Comparison of ENCODE assay signal across 16 cellular contexts in the genomic region with DNA sequence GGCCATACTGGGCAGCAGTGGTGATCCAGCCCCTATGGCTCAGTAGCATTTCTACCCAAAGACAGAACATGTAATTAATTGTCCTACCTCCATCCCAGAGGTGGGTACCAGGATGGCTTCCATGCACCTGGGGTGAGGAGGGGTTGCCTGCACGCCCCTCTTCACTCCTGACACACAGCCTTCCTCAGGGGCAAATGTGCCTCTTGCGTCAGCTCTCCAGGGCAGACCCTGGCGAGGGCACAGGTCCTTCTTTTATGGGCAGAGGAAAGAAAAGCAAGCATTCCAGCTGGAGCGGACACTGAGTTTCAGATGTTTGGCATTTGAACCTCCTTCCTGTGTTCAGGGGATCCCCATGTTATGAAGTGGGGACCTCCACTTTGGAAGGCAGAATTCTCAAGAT.
DNase-seq lines count a peak whose midpoint lies in the region; ATAC-seq and TF ChIP-seq lines count a peak whose summit lies in the region.
"Had no signal": no experiment of that assay in that cellular context is flagged by ENCODE, and none has a peak within 500 bp of the region (broad histone marks: within the 10 kb centered on the region; RNA-seq: fewer than 3 reads in every experiment).

No MANE protein-coding gene starts in this region.

- H3K27me3 Mint-ChIP-seq in T-cell = no peaks in the 10 kb centered on the region

- H3K9me3 ChIP-seq in right atrium auricular region = no peaks in the 10 kb centered on the region
- no peaks in the 10 kb centered on the region for H3K9me3 ChIP-seq in sigmoid colon

- CTCF ChIA-PET in T-cell (lab: Charles Lee) = interaction anchor here in 1 of 2 donors (1.1 kb wide), 1 partner anchor 446 kb away, joined by 4 read pairs; no protein-coding TSS in a partner anchor

- H3K4me3 Mint-ChIP-seq in T-cell = no peak overlapping the region

- TF ChIP-seq POLR2A in sigmoid colon (IDR thresholded peaks at IDR 0.05) = no peak

- H3K36me3 Mint-ChIP-seq in T-cell = no peaks in the 10 kb centered on the region

- intact Hi-C loops in left cardiac atrium (cut with DNase I) (loop anchor here in 1 of 2 donors (5.0 kb wide), 2 partner anchors 61 to 216 kb away; partner anchors contain the start of gene RS1), sigmoid colon (cut with DNase I) (loop anchor here (5.0 to 10.0 kb wide), 3 partner anchors 211 to 461 kb away; partner anchors contain the start of genes CDKL5 and PDHA1)

- H3K36me3 ChIP-seq in right atrium auricular region = no peaks in the 10 kb centered on the region
- no peaks in the 10 kb centered on the region for H3K36me3 ChIP-seq in sigmoid colon

- peak overlapping the region in 1 of 2 donors; percentile 95 for H3K27ac Mint-ChIP-seq in T-cell

- POLR2A ChIA-PET in T-cell (lab: Charles Lee) = no interaction called here

- peaks cover 27 to 37% (median 32%) of the 10 kb centered on the region in 3 donors for H3K4me1 Mint-ChIP-seq in T-cell

- TF ChIP-seq EP300 in sigmoid colon (IDR thresholded peaks at IDR 0.05) = no peak

- H3K27ac ChIP-seq in right atrium auricular region (peak overlapping the region; percentile 80 to 94), coronary artery (peak overlapping the region; percentile 84 to 91), sigmoid colon (no peak overlapping the region)

- DNase-seq in right atrium auricular region (ENCODE audit: low spot score) (no peak), left cardiac atrium (no peak), coronary artery (ENCODE audit: low spot score) (no peak), sigmoid colon (peak; percentile 46), T-cell (no peak), NCI-H1417 (lab: John Stamatoyannopoulos, UW) (no peak)
- DNase-seq in activated T-cell treated with anti-CD3 and anti-CD28 coated beads, Interleukin-2, amount 50 U/mL, for 48 hours = no peak
- DNase-seq: Calu3; KG1; NCI-H1048; NCI-H526 treated with DMSO at 0.1 percent for 48 hours; NK-92 treated with Interleukin-12 subunit alpha and Interleukin-12 subunit beta, amount 100 ng/mL, for 24 hours; OCI-M1; RPMI8226 had no signal

- ATAC-seq in left cardiac atrium = no peak
- no peak for ATAC-seq in T-cell (replicated peaks in 1 of 4)
- no peak for ATAC-seq in HG02938 (IDR thresholded peaks at IDR 0.05; ENCODE audit: unreplicated experiment)
- ATAC-seq: HCT116 had no signal

- no peak overlapping the region for H3K4me3 ChIP-seq in right atrium auricular region
- no peak overlapping the region for H3K4me3 ChIP-seq in coronary artery
- no peak overlapping the region for H3K4me3 ChIP-seq in sigmoid colon

- H3K27me3 ChIP-seq in right atrium auricular region = no peaks in the 10 kb centered on the region
- no peaks in the 10 kb centered on the region for H3K27me3 ChIP-seq in sigmoid colon

- TF ChIP-seq CTCF in right atrium auricular region (IDR thresholded peaks at IDR 0.05) = no peak
- TF ChIP-seq CTCF in coronary artery (IDR thresholded peaks at IDR 0.05) = no peak
- TF ChIP-seq CTCF in sigmoid colon (IDR thresholded peaks at IDR 0.05) = no peak

- H3K9me3 Mint-ChIP-seq in T-cell = no peaks in the 10 kb centered on the region

- 95 to 97% methylated on average over 4 of the region's 4 CpGs for WGBS in sigmoid colon, 2 donors

- H3K4me1 ChIP-seq in right atrium auricular region = peaks cover 0 to 35% of the 10 kb centered on the region in 2 donors
- peaks cover 0 to 21% (median 15%) of the 10 kb centered on the region in 4 donors for H3K4me1 ChIP-seq in sigmoid colon

Comparison
In these comparisons a context has a peak if more than half of its experiments do, and no peak if none do; other contexts are left out.
1. H3K27ac ChIP-seq: peak in right atrium auricular region (2 of 2) and coronary artery (2 of 2); none in sigmoid colon (0 of 4).